In genomic region chr19:2231621-2232221, GRCh38 we compare ENCODE assay signal across 8 cellular contexts. TPM values are rescaled to one million over a fixed set of nuclear protein-coding genes. Genes with fewer than 3 reads are reported as not detected.
A peak's percentile ranks its signal among the peaks of the same experiment; 100 is the strongest.
DNase-seq lines count a peak whose midpoint lies in the region; ATAC-seq and TF ChIP-seq lines count a peak whose summit lies in the region.
"Had no signal": no experiment of that assay in that cellular context is flagged by ENCODE, and none has a peak within 500 bp of the region (broad histone marks: within the 10 kb centered on the region; RNA-seq: fewer than 3 reads in every experiment).

No MANE protein-coding gene starts in this region.

- peaks cover 60 to 76% (median 72%) of the 10 kb centered on the region in 11 experiments for H3K36me3 ChIP-seq in BLaER1 treated with 17β-estradiol and CSF1 and Interleukin-3, amounts not matched to agents 10 nM and 100 nM
- H3K36me3 ChIP-seq in HUES48 (ENCODE audit: control insufficient read depth, insufficient read depth, low read length) = peaks cover 49% of the 10 kb centered on the region

- no peaks in the 10 kb centered on the region for H3K9me3 ChIP-seq in BLaER1 treated with 17β-estradiol and CSF1 and Interleukin-3, amounts not matched to agents 10 nM and 100 nM (replicated peaks in 1 of 11)
- H3K9me3 ChIP-seq in HUES48 (ENCODE audit: control insufficient read depth, insufficient read depth, low read length) = no peaks in the 10 kb centered on the region
- H3K9me3 ChIP-seq: SJCRH30 had no signal

- H3K27ac ChIP-seq in BLaER1 treated with 17β-estradiol and CSF1 and Interleukin-3, amounts not matched to agents 10 nM and 100 nM = peak overlapping the region in 7 of 11 experiments; percentile 16 to 60 (median 32); a peak in 9 of 22 replicates
- H3K27ac ChIP-seq in HUES48 (ENCODE audit: low read depth, low read length) (peak overlapping the region; percentile 1), dorsolateral prefrontal cortex (peak overlapping the region in 36 of 59 donors; percentile 1 to 81 (median 50))
- H3K27ac ChIP-seq: SJCRH30 had no signal

- no peak for ATAC-seq in HG02973 (IDR thresholded peaks at IDR 0.05; ENCODE audit: unreplicated experiment)

- peak in 2 of 56 donors; percentile 9 to 18 for TF ChIP-seq CTCF in dorsolateral prefrontal cortex (IDR thresholded peaks at IDR 0.05 in 54 of 56, conservative IDR thresholded peaks at IDR 0.05 in 2 of 56; ENCODE audit: low read depth in 1 of 56, partially characterized antibody in 56 of 56)

- H3K4me2 ChIP-seq in BLaER1 treated with 17β-estradiol and CSF1 and Interleukin-3, amounts not matched to agents 10 nM and 100 nM = peak overlapping the region; percentile 6 to 94 (median 63); a peak in 18 of 22 replicates

- H3K4me1 ChIP-seq in BLaER1 treated with 17β-estradiol and CSF1 and Interleukin-3, amounts not matched to agents 10 nM and 100 nM = peaks cover 52 to 86% (median 84%) of the 10 kb centered on the region in 10 experiments
- peaks cover 4% of the 10 kb centered on the region; the same call in 1 of the 2 replicates for H3K4me1 ChIP-seq in HUES48 (ENCODE audit: control insufficient read depth, insufficient read depth, low read length)
- H3K4me1 ChIP-seq: SJCRH30 had no signal

- H4K20me1 ChIP-seq in BLaER1 treated with 17β-estradiol and CSF1 and Interleukin-3, amounts not matched to agents 10 nM and 100 nM = peaks cover 76 to 90% (median 87%) of the 10 kb centered on the region in 11 experiments

- DNase-seq in dorsolateral prefrontal cortex (peak in 5 of 10 donors; percentile 22 to 71 (median 59)), RPMI8226 (no peak), NCI-H510A (lab: John Stamatoyannopoulos, UW) (no peak)
- DNase-seq: central memory CD4-positive, alpha-beta T cell; SJCRH30 had no signal

- H3K9ac ChIP-seq in BLaER1 treated with 17β-estradiol and CSF1 and Interleukin-3, amounts not matched to agents 10 nM and 100 nM = peak overlapping the region in 9 of 11 experiments; percentile 20 to 67 (median 56); a peak in 14 of 22 replicates
- no peak overlapping the region for H3K9ac ChIP-seq in HUES48 (ENCODE audit: low read depth, low read length)

- H3K27me3 ChIP-seq in BLaER1 treated with 17β-estradiol and CSF1 and Interleukin-3, amounts not matched to agents 10 nM and 100 nM = no peaks in the 10 kb centered on the region
- H3K27me3 ChIP-seq in HUES48 (ENCODE audit: control insufficient read depth, insufficient read depth, low read length) = no peaks in the 10 kb centered on the region
- H3K27me3 ChIP-seq in dorsolateral prefrontal cortex = no peaks in the 10 kb centered on the region
- H3K27me3 ChIP-seq: SJCRH30 had no signal

- no peak overlapping the region for H3K4me3 ChIP-seq in BLaER1 treated with 17β-estradiol and CSF1 and Interleukin-3, amounts not matched to agents 10 nM and 100 nM
- H3K4me3 ChIP-seq in HUES48 (ENCODE audit: low read depth, low read length) (no peak overlapping the region), dorsolateral prefrontal cortex (peak overlapping the region in 1 of 59 donors; percentile 1)
- H3K4me3 ChIP-seq: SJCRH30 had no signal

- intact Hi-C loops in dorsolateral prefrontal cortex (cut with DNase I) = loop anchor here in 1 of 2 donors (5.0 kb wide), 2 partner anchors 59 to 161 kb away; no protein-coding TSS in a partner anchor

RNA-seq across cellular contexts. Expression of gene PLEKHJ1, which starts 4.4 kb away (rescaled TPM):
- total RNA-seq in dorsolateral prefrontal cortex = 10 to 100 TPM; 32.8 to 66.7 (median 46.1) TPM

RNA-seq across cellular contexts. Expression of gene SF3A2, which starts 4.9 kb away (rescaled TPM):
- total RNA-seq in dorsolateral prefrontal cortex = 10 to 100 TPM; 27.0 to 68.4 (median 48.2) TPM

RNA-seq across cellular contexts. Expression of gene AMH, which starts 17.4 kb away (rescaled TPM):
- 10 to 100 TPM in 40 of 120 experiments, 1 to 10 TPM in 79, not detected in 1; 2.5 to 24.6 (median 7.6) TPM for total RNA-seq in dorsolateral prefrontal cortex

RNA-seq across cellular contexts. Expression of gene JSRP1, which starts 24.5 kb away (rescaled TPM):
- 1 to 10 TPM in 34 of 120 experiments, under 1 TPM in 34, not detected in 52; 0.43 to 2.3 (median 1.0) TPM for total RNA-seq in dorsolateral prefrontal cortex

RNA-seq across cellular contexts. Expression of gene PEAK3, which starts 50.3 kb away (rescaled TPM):
- 1 to 10 TPM in 12 of 120 experiments, under 1 TPM in 101, not detected in 7; 0.16 to 1.5 (median 0.55) TPM for total RNA-seq in dorsolateral prefrontal cortex
